25 cellular contexts compared by ENCODE assay signal in genomic region chr13:108835082-108835481, GRCh38.
"Had no signal": no experiment of that assay in that cellular context is flagged by ENCODE, and none has a peak within 500 bp of the region (broad histone marks: within the 10 kb centered on the region; RNA-seq: fewer than 3 reads in every experiment).

No MANE protein-coding gene starts in this region.

- H3K9me3 ChIP-seq: colonic mucosa, gastrocnemius medialis, lower lobe of right lung, ovary, psoas muscle, sigmoid colon, testis, tibial artery, upper lobe of left lung had no signal

- ATAC-seq: esophagus mucosa; gastrocnemius medialis; left ventricle myocardium superior; lower lobe of right lung; psoas muscle; right cardiac atrium; stimulated activated memory B cell treated with anti-CD40 and anti-IgM and Interleukin-4, amounts not matched to agents 10 μg/mL and 1 μg/mL and 100 μg/mL, for 72 hours; stimulated activated naive CD8-positive, alpha-beta T cell treated with anti-CD3 and anti-CD28 coated beads, Interleukin-15, Interleukin-2, amounts not matched to agents 100 U/mL and 50 U/mL, for 24 hours had no signal

- H3K27me3 ChIP-seq: colonic mucosa, gastrocnemius medialis, ovary, sigmoid colon, testis, tibial artery, upper lobe of left lung had no signal

- H3K27ac Mint-ChIP-seq: dendritic cell treated with granulocyte-macrophage colony-stimulating factor and Interleukin-4, amounts not matched to agents 40 ng/mL and 50 ng/mL, for 4 days; endodermal cell; nephron; stimulated activated memory B cell treated with anti-CD40 and anti-IgM and Interleukin-4, amounts not matched to agents 10 μg/mL and 1 μg/mL and 100 μg/mL, for 72 hours had no signal

- H3K4me1 ChIP-seq: colonic mucosa, gastrocnemius medialis, lower lobe of right lung, psoas muscle, testis, tibial artery, upper lobe of left lung had no signal

- H3K4me3 ChIP-seq: colonic mucosa, gastrocnemius medialis, lower lobe of right lung, ovary, psoas muscle, sigmoid colon, testis, tibial artery, upper lobe of left lung had no signal

- H3K4me1 Mint-ChIP-seq: endodermal cell; nephron; stimulated activated memory B cell treated with anti-CD40 and anti-IgM and Interleukin-4, amounts not matched to agents 10 μg/mL and 1 μg/mL and 100 μg/mL, for 72 hours had no signal

- H3K36me3 ChIP-seq: colonic mucosa, gastrocnemius medialis, lower lobe of right lung, ovary, sigmoid colon, tibial artery, upper lobe of left lung had no signal

- H3K27ac ChIP-seq: colonic mucosa, epithelial cell of prostate, gastrocnemius medialis, lower lobe of right lung, ovary, psoas muscle, sigmoid colon, testis, tibial artery, upper lobe of left lung had no signal

- H3K36me3 Mint-ChIP-seq: stimulated activated memory B cell treated with anti-CD40 and anti-IgM and Interleukin-4, amounts not matched to agents 10 μg/mL and 1 μg/mL and 100 μg/mL, for 72 hours had no signal

- H3K4me3 Mint-ChIP-seq: dendritic cell treated with granulocyte-macrophage colony-stimulating factor and Interleukin-4, amounts not matched to agents 40 ng/mL and 50 ng/mL, for 4 days; endodermal cell; nephron; stimulated activated memory B cell treated with anti-CD40 and anti-IgM and Interleukin-4, amounts not matched to agents 10 μg/mL and 1 μg/mL and 100 μg/mL, for 72 hours had no signal

- H3K27me3 Mint-ChIP-seq: dendritic cell treated with granulocyte-macrophage colony-stimulating factor and Interleukin-4, amounts not matched to agents 40 ng/mL and 50 ng/mL, for 4 days; stimulated activated memory B cell treated with anti-CD40 and anti-IgM and Interleukin-4, amounts not matched to agents 10 μg/mL and 1 μg/mL and 100 μg/mL, for 72 hours had no signal

- H3K9me3 Mint-ChIP-seq: dendritic cell treated with granulocyte-macrophage colony-stimulating factor and Interleukin-4, amounts not matched to agents 40 ng/mL and 50 ng/mL, for 4 days; stimulated activated memory B cell treated with anti-CD40 and anti-IgM and Interleukin-4, amounts not matched to agents 10 μg/mL and 1 μg/mL and 100 μg/mL, for 72 hours had no signal

- DNase-seq: colonic mucosa; effector CD8-positive, alpha-beta T cell; endodermal cell; foreskin fibroblast; gastrocnemius medialis; head of caudate nucleus; left ventricle myocardium superior; lower lobe of right lung; occipital lobe; ovary; posterior cingulate gyrus; psoas muscle; right cardiac atrium; sigmoid colon; stimulated activated CD4-positive, alpha-beta T cell treated with anti-CD3 and anti-CD28 coated beads, Interleukin-4, amount 100 ng/mL, for 4 hours; stimulated activated naive CD8-positive, alpha-beta T cell treated with anti-CD3 and anti-CD28 coated beads, Interleukin-15, Interleukin-2, amounts not matched to agents 100 U/mL and 50 U/mL, for 24 hours; substantia nigra; testis; tibial artery; upper lobe of left lung had no signal
